In the genomic region with DNA sequence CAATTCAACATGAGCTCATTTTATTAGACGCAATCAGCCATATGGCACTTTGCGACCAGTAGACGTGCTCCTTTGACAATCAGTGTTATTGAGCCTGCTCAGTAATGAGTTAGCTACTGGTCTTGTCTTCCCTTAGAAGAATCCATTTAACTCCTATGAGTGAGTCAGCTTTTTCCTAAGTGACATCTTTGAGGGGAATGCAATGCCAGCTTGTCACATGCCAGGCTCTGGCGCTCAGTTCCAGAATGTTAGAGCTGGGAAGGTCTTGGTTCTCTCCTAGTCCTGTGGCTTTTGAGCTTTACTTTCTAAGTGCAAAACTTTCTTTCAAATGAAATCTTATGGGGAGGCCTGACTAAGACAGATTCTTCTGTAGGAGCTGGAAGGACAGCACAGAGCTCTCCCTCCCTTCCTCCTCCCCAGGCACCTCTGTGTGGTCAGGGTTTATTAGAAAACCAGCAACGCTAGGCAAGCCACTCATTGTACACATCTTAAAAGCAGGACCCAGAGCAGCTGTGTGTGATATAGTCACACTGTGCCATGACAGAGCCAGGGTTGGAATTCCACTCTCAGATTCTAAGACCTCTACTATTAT, we compare ENCODE assay signal across 1 cellular context.
TF ChIP-seq lines count a peak whose summit lies in the region.

No MANE protein-coding gene starts in this region.

TF ChIP-seq in H1, 55 proteins besides CTCF, POLR2A, EP300 and RAD21:
- TF ChIP-seq, protein P1, sequence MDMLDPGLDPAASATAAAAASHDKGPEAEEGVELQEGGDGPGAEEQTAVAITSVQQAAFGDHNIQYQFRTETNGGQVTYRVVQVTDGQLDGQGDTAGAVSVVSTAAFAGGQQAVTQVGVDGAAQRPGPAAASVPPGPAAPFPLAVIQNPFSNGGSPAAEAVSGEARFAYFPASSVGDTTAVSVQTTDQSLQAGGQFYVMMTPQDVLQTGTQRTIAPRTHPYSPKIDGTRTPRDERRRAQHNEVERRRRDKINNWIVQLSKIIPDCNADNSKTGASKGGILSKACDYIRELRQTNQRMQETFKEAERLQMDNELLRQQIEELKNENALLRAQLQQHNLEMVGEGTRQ (IDR thresholded peaks at IDR 0.05; ENCODE audit: low read length): no peak
- TF ChIP-seq TAF7 (optimal IDR thresholded peaks at IDR 0.05; ENCODE audit: borderline replicate concordance, low read depth, low read length) (no peak), GTF2F1 (IDR thresholded peaks at IDR 0.05; ENCODE audit: borderline replicate concordance, low read depth, low read length) (no peak), TBP (IDR thresholded peaks at IDR 0.05; ENCODE audit: low read depth, low read length) (no peak), RBBP5 (IDR thresholded peaks at IDR 0.05; ENCODE audit: borderline replicate concordance, low read depth, low read length) (no peak), HDAC2 (IDR thresholded peaks at IDR 0.05; ENCODE audit: borderline replicate concordance in 1 of 2, low read depth in 2 of 2, low read length in 2 of 2) (no peak), YY1 (IDR thresholded peaks at IDR 0.05; ENCODE audit: low read depth, low read length) (no peak), CREB1 (IDR thresholded peaks at IDR 0.05) (no peak), TAF1 (IDR thresholded peaks at IDR 0.05; ENCODE audit: low read depth, low read length) (no peak), SIRT6 (IDR thresholded peaks at IDR 0.05; ENCODE audit: low read length) (no peak), POU5F1 (IDR thresholded peaks at IDR 0.05; ENCODE audit: low read depth, low read length) (no peak), SIX5 (IDR thresholded peaks at IDR 0.05; ENCODE audit: low read depth, low read length) (no peak), POLR2AphosphoS5 (IDR thresholded peaks at IDR 0.05; ENCODE audit: low read depth, low read length) (no peak), JUND (IDR thresholded peaks at IDR 0.05; ENCODE audit: low read length) (no peak), KDM4A (IDR thresholded peaks at IDR 0.05; ENCODE audit: low read depth, low read length, severe bottlenecking) (no peak), KDM1A (IDR thresholded peaks at IDR 0.05; ENCODE audit: borderline replicate concordance, low read length) (no peak)
